1 cellular context compared by ENCODE assay signal in genomic region chr5:78677777-78678668, GRCh38.
TF ChIP-seq lines count a peak whose summit lies in the region.

No MANE protein-coding gene starts in this region.

TF ChIP-seq in K562, 482 proteins besides CTCF, POLR2A, EP300 and RAD21 (continued from another document and continues in another):
- no peak for TF ChIP-seq ZNF518B (CRISPR knock-in tag; IDR thresholded peaks at IDR 0.05)
- TF ChIP-seq TEAD2 (tag; IDR thresholded peaks at IDR 0.05), result no peak
- TF ChIP-seq E2F3 (CRISPR knock-in tag; IDR thresholded peaks at IDR 0.05), result no peak
- TF ChIP-seq NFXL1 (CRISPR knock-in tag; IDR thresholded peaks at IDR 0.05), result no peak
- TF ChIP-seq NR2F6 (CRISPR knock-in tag; IDR thresholded peaks at IDR 0.05), result no peak
- TF ChIP-seq ZNF717 (CRISPR knock-in tag; IDR thresholded peaks at IDR 0.05), result no peak
- TF ChIP-seq USF1 (CRISPR knock-in tag; IDR thresholded peaks at IDR 0.05), result no peak
- no peak for TF ChIP-seq ELK1 (CRISPR knock-in tag; IDR thresholded peaks at IDR 0.05)
- TF ChIP-seq BRD9 (IDR thresholded peaks at IDR 0.05; ENCODE audit: low read depth, partially characterized antibody), result peak; percentile 80
- TF ChIP-seq ID3 (CRISPR knock-in tag; IDR thresholded peaks at IDR 0.05), result no peak
- TF ChIP-seq ID3 (tag; IDR thresholded peaks at IDR 0.05), result no peak
- TF ChIP-seq FOXA3 (CRISPR knock-in tag; conservative IDR thresholded peaks at IDR 0.05 in 1 of 2, IDR thresholded peaks at IDR 0.05 in 1 of 2), result 0 out of 4 replicates have a peak, but pooled peaks of 1 of the 2 experiments have one; percentile 38
- no peak for TF ChIP-seq NUFIP1 (IDR thresholded peaks at IDR 0.05; ENCODE audit: partially characterized antibody)
- peak; percentile 79 for TF ChIP-seq DPF2 (IDR thresholded peaks at IDR 0.05)
- no peak for TF ChIP-seq NFIC (IDR thresholded peaks at IDR 0.05)
- TF ChIP-seq BACH1 (tag; IDR thresholded peaks at IDR 0.05), result peak; percentile 14; the same call in 1 of the 2 replicates
- TF ChIP-seq NR1H2 (CRISPR knock-in tag; IDR thresholded peaks at IDR 0.05), result no peak
- no peak for TF ChIP-seq PPARD (CRISPR knock-in tag; IDR thresholded peaks at IDR 0.05)
- TF ChIP-seq ZNF79 (CRISPR knock-in tag; IDR thresholded peaks at IDR 0.05; ENCODE audit: low read depth), result no peak
- no peak for TF ChIP-seq FOXM1 (IDR thresholded peaks at IDR 0.05; ENCODE audit: low read depth)
- no peak for TF ChIP-seq FOXM1 (CRISPR knock-in tag; IDR thresholded peaks at IDR 0.05; ENCODE audit: low read depth)
- TF ChIP-seq JUN (IDR thresholded peaks at IDR 0.05; ENCODE audit: borderline replicate concordance, low read depth, low read length), result peak; percentile 46; the same call in 1 of the 2 replicates
- no peak for TF ChIP-seq JUN (CRISPR knock-in tag; IDR thresholded peaks at IDR 0.05; ENCODE audit: borderline replicate concordance)
- no peak for TF ChIP-seq XRCC5 (IDR thresholded peaks at IDR 0.05; ENCODE audit: low read depth, low read length)
- peak; percentile 94 for TF ChIP-seq ATF4 (CRISPR knock-in tag; IDR thresholded peaks at IDR 0.05)
- no peak for TF ChIP-seq CREBBP (IDR thresholded peaks at IDR 0.05; ENCODE audit: low read depth, low read length)
- TF ChIP-seq MYC (IDR thresholded peaks at IDR 0.05; ENCODE audit: low read depth, low read length), result 0 out of 2 replicates have a peak, but pooled peaks have one; percentile 27
- no peak for TF ChIP-seq MYC (CRISPR knock-in tag; IDR thresholded peaks at IDR 0.05; ENCODE audit: borderline replicate concordance, low read depth)
- TF ChIP-seq ZBTB1 (CRISPR knock-in tag; IDR thresholded peaks at IDR 0.05; ENCODE audit: borderline replicate concordance, low read depth), result no peak
- no peak for TF ChIP-seq ZBED1 (IDR thresholded peaks at IDR 0.05)
- no peak for TF ChIP-seq ZNF395 (CRISPR knock-in tag; IDR thresholded peaks at IDR 0.05)
- TF ChIP-seq PHF20 (IDR thresholded peaks at IDR 0.05; ENCODE audit: partially characterized antibody), result no peak
- no peak for TF ChIP-seq SAP30 (IDR thresholded peaks at IDR 0.05; ENCODE audit: borderline replicate concordance, insufficient read depth, low read depth, low read length, poor library complexity, severe bottlenecking)
- no peak for TF ChIP-seq NFATC3 (IDR thresholded peaks at IDR 0.05)
- TF ChIP-seq SMAD3 (CRISPR knock-in tag; conservative IDR thresholded peaks at IDR 0.05), result 0 out of 2 replicates have a peak, but pooled peaks have one; percentile 36
- TF ChIP-seq CSDE1 (IDR thresholded peaks at IDR 0.05), result no peak
- TF ChIP-seq MCM7 (IDR thresholded peaks at IDR 0.05), result no peak
- no peak for TF ChIP-seq NR0B1 (IDR thresholded peaks at IDR 0.05; ENCODE audit: partially characterized antibody)
- TF ChIP-seq ZKSCAN3 (CRISPR knock-in tag; IDR thresholded peaks at IDR 0.05), result no peak
- TF ChIP-seq MBD1 (CRISPR knock-in tag; IDR thresholded peaks at IDR 0.05), result no peak
- no peak for TF ChIP-seq SMAD2 (IDR thresholded peaks at IDR 0.05; ENCODE audit: low read depth, low read length)
- no peak for TF ChIP-seq ZBTB26 (CRISPR knock-in tag; IDR thresholded peaks at IDR 0.05)
- TF ChIP-seq ZNF384 (IDR thresholded peaks at IDR 0.05; ENCODE audit: low read depth, low read length), result no peak
- no peak for TF ChIP-seq HDAC2 (IDR thresholded peaks at IDR 0.05)
- TF ChIP-seq BRCA1 (IDR thresholded peaks at IDR 0.05), result no peak
- no peak for TF ChIP-seq BRCA1 (CRISPR knock-in tag; IDR thresholded peaks at IDR 0.05)
- no peak for TF ChIP-seq THRA (IDR thresholded peaks at IDR 0.05)
- TF ChIP-seq ZBTB49 (CRISPR knock-in tag; IDR thresholded peaks at IDR 0.05; ENCODE audit: borderline replicate concordance), result no peak
- no peak for TF ChIP-seq HEY1 (CRISPR knock-in tag; IDR thresholded peaks at IDR 0.05; ENCODE audit: borderline replicate concordance)
- no peak for TF ChIP-seq NCOR1 (IDR thresholded peaks at IDR 0.05)
- no peak for TF ChIP-seq COPS2 (conservative IDR thresholded peaks at IDR 0.05)
- TF ChIP-seq ZNF707 (CRISPR knock-in tag; conservative IDR thresholded peaks at IDR 0.05), result no peak
- TF ChIP-seq IRF1 (CRISPR knock-in tag; IDR thresholded peaks at IDR 0.05; ENCODE audit: borderline replicate concordance), result no peak
- TF ChIP-seq RAD51 (IDR thresholded peaks at IDR 0.05; ENCODE audit: borderline replicate concordance, low read depth), result no peak
